ENCODE assay signal across 17 cellular contexts in the genomic region with DNA sequence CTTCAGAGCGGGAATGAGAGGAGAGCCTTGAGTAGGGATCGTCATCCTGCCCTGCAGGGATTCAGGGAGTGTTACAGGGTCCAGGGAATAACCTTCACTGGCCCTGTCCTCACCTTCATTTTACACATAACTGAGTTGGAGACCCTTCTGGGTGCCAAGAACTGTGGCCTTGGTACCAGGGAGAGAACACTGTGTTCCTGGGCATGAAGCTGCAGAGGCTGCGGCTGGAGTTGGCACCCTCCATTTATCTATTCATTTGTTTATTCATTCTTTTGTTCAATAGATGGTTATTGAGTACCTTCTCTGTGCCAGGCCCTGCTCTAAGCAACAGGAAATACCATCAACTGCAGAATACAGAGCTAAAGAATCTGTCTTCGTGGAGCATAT. TPM values are rescaled to one million over a fixed set of nuclear protein-coding genes. Genes with fewer than 3 reads are reported as not detected.
DNase-seq lines count a peak whose midpoint lies in the region; ATAC-seq, FAIRE-seq and TF ChIP-seq lines count a peak whose summit lies in the region.
"Had no signal": no experiment of that assay in that cellular context is flagged by ENCODE, and none has a peak within 500 bp of the region (broad histone marks: within the 10 kb centered on the region; RNA-seq: fewer than 3 reads in every experiment).

No MANE protein-coding gene starts in this region.

- no peaks in the 10 kb centered on the region for H3K9me3 Mint-ChIP-seq in HFFc6
- H3K9me3 Mint-ChIP-seq: T-helper 2 cell treated with Interferon-gamma antibody and Interleukin-4, amounts not matched to agents 5 μg/mL and 100 μg/mL, for 36 hours had no signal

- H3K4me2 ChIP-seq in HepG2 (ENCODE audit: low read depth, low read length) (no peak overlapping the region), skeletal muscle satellite cell (ENCODE audit: low read length) (peak overlapping the region; percentile 1)

- no peak for TF ChIP-seq CTCF in HFFc6 (IDR thresholded peaks at IDR 0.05)
- TF ChIP-seq CTCF in HepG2 (CRISPR knock-in tag; IDR thresholded peaks at IDR 0.05) = no peak
- TF ChIP-seq CTCF in foreskin keratinocyte (conservative IDR thresholded peaks at IDR 0.05) = no peak

- peaks cover 9% of the 10 kb centered on the region for H3K36me3 Mint-ChIP-seq in HFFc6 (ENCODE audit: low read depth)

- POLR2A ChIA-PET in HepG2 (lab: Yijun Ruan, JAX) = interaction anchor here (1.0 to 19.8 kb wide), 5 partner anchors 11 to 78 kb away, joined by 3 to 839 read pairs (median 58); partner anchors contain the start of gene LUC7L3

- peaks cover 1% of the 10 kb centered on the region for H3K27me3 Mint-ChIP-seq in HFFc6 (ENCODE audit: insufficient read depth)

- WGBS in HepG2 (ENCODE audit: low lambda C conversion rate) = 87% methylated on average over 4 of the region's 4 CpGs

- TF ChIP-seq POLR2A in HepG2 (IDR thresholded peaks at IDR 0.05; ENCODE audit: insufficient read depth in 1 of 2, low read depth in 2 of 2, low read length in 2 of 2) = no peak

- H3K9ac ChIP-seq in HepG2 (ENCODE audit: insufficient read depth, low read depth, low read length) (no peak overlapping the region), skeletal muscle satellite cell (ENCODE audit: low read depth, low read length) (peak overlapping the region; percentile 1)

- CTCF ChIA-PET in HepG2 (lab: Yijun Ruan, JAX; ENCODE audit: low intra/inter-chr PET ratio, low total read pairs) = no interaction called here

- DNase-seq in HFFc6 = no peak
- DNase-seq in SJCRH30 = no peak
- no peak for DNase-seq in HepG2 (ENCODE audit: low spot score)
- no peak for DNase-seq in GOT3 (lab: John Stamatoyannopoulos, UW)
- no peak for DNase-seq in HUDEP-2 (lab: John Stamatoyannopoulos, UW; ENCODE audit: unreplicated experiment in 76 of 76)
- DNase-seq in foreskin keratinocyte = no peak
- DNase-seq: activated CD4-positive, CD25-positive, alpha-beta regulatory T cell treated with anti-CD3 and anti-CD28 coated beads, Interleukin-2, amount 50 U/mL, for 72 hours; activated gamma-delta T cell; DMS53; lower lobe of right lung; NCI-H2081 treated with DMSO at 0.1 percent for 48 hours; NCI-H774; thyroid gland had no signal

- no TSS peak for BruUV-seq in HepG2 (replicated peaks; lab: Mats Ljungman, UMichigan)

- H3K9me3 ChIP-seq in SJCRH30 (replicated peaks) (no peaks in the 10 kb centered on the region), HepG2 (ENCODE audit: low read length) (no peaks in the 10 kb centered on the region), skeletal muscle satellite cell (replicated peaks; ENCODE audit: low read length) (no peaks in the 10 kb centered on the region)
- H3K9me3 ChIP-seq: lower lobe of right lung, thyroid gland had no signal

- FAIRE-seq in HepG2 (lab: Jason Lieb, UNC) = no peak
- FAIRE-seq: frontal cortex, HTR-8/SVneo had no signal

- H2AFZ ChIP-seq in HepG2 (ENCODE audit: low read length) = no peak overlapping the region

- H3K27me3 ChIP-seq in SJCRH30 = no peaks in the 10 kb centered on the region
- H3K27me3 ChIP-seq in HepG2 (ENCODE audit: control insufficient read depth in 1 of 2, insufficient read depth in 2 of 2, low read length in 2 of 2) = no peaks in the 10 kb centered on the region
- H3K27me3 ChIP-seq in skeletal muscle satellite cell (ENCODE audit: control insufficient read depth, insufficient read depth, low read length) = no peaks in the 10 kb centered on the region
- no peaks in the 10 kb centered on the region for H3K27me3 ChIP-seq in foreskin keratinocyte
- H3K27me3 ChIP-seq: thyroid gland had no signal

- H3K4me3 ChIP-seq in SJCRH30 (no peak overlapping the region), HepG2 (replicated peaks in 1 of 3; ENCODE audit: insufficient read depth in 1 of 3, low read depth in 2 of 3, low read length in 3 of 3) (no peak overlapping the region), skeletal muscle satellite cell (ENCODE audit: low read length) (no peak overlapping the region)
- H3K4me3 ChIP-seq: lower lobe of right lung, thyroid gland had no signal

- H3K79me2 ChIP-seq in HepG2 (ENCODE audit: insufficient read depth, low read length) = peaks cover 6% of the 10 kb centered on the region

- peaks cover 47% of the 10 kb centered on the region for H3K4me1 ChIP-seq in SJCRH30
- H3K4me1 ChIP-seq in HepG2 (ENCODE audit: insufficient read depth, low read length) = peaks cover 99% of the 10 kb centered on the region
- peaks cover 51% of the 10 kb centered on the region for H3K4me1 ChIP-seq in skeletal muscle satellite cell (ENCODE audit: control insufficient read depth, insufficient read depth, low read length)
- H3K4me1 ChIP-seq in foreskin keratinocyte = peaks cover 40% of the 10 kb centered on the region

- H4K20me1 ChIP-seq in HepG2 (ENCODE audit: insufficient read depth, low read length) = no peaks in the 10 kb centered on the region

- in situ Hi-C loops in HepG2 (cut with HindIII; ENCODE audit: extremely low pct_ligation_motif_present, low pct_unique_long_range_greater_than_20kb) = no loop called here

- TF ChIP-seq EP300 in HepG2 (IDR thresholded peaks at IDR 0.05; ENCODE audit: low read depth in 2 of 2, low read length in 2 of 2) = no peak
- TF ChIP-seq EP300 in HepG2 (CRISPR knock-in tag; IDR thresholded peaks at IDR 0.05; ENCODE audit: borderline replicate concordance) = no peak

- H3K27ac ChIP-seq in SJCRH30 (peak overlapping the region; percentile 90), HepG2 (ENCODE audit: extremely low read length, insufficient read depth, low read length) (peak overlapping the region; percentile 41), foreskin keratinocyte (no peak overlapping the region)
- H3K27ac ChIP-seq: lower lobe of right lung, thyroid gland had no signal

- no peak overlapping the region for H3K4me3 Mint-ChIP-seq in HFFc6
- H3K4me3 Mint-ChIP-seq: T-helper 2 cell treated with Interferon-gamma antibody and Interleukin-4, amounts not matched to agents 5 μg/mL and 100 μg/mL, for 36 hours had no signal

- intact Hi-C loops in HepG2 (cut with micrococcal nuclease; ENCODE audit: unreplicated experiment) = no loop called here

- H3K27ac Mint-ChIP-seq in HFFc6 = peak overlapping the region; percentile 91
- H3K27ac Mint-ChIP-seq: T-helper 2 cell treated with Interferon-gamma antibody and Interleukin-4, amounts not matched to agents 5 μg/mL and 100 μg/mL, for 36 hours had no signal

- H3K4me1 Mint-ChIP-seq in HFFc6 (ENCODE audit: low read depth) = peaks cover 66% of the 10 kb centered on the region

- no peaks in the 10 kb centered on the region for H3K36me3 ChIP-seq in SJCRH30
- 0 out of 5 replicates have a peak, but pooled peaks cover 0 to 4% of the 10 kb centered on the region in 2 experiments for H3K36me3 ChIP-seq in HepG2 (replicated peaks in 1 of 2; ENCODE audit: control insufficient read depth in 1 of 2, insufficient read depth in 2 of 2, low read length in 2 of 2)
- H3K36me3 ChIP-seq in skeletal muscle satellite cell (ENCODE audit: insufficient read depth, low read length) = peaks cover 21% of the 10 kb centered on the region
- H3K36me3 ChIP-seq: lower lobe of right lung, thyroid gland had no signal

- ATAC-seq in HepG2 (no peak), foreskin keratinocyte (no peak)

- no peak for TF ChIP-seq RAD21 in HepG2 (CRISPR knock-in tag; IDR thresholded peaks at IDR 0.05)

TF ChIP-seq in HepG2, 621 proteins besides CTCF, POLR2A, EP300 and RAD21 (continues in another document):
- no peak for TF ChIP-seq KDM5B (CRISPR knock-in tag; IDR thresholded peaks at IDR 0.05; ENCODE audit: borderline replicate concordance)
- TF ChIP-seq PRMT3 (CRISPR knock-in tag; IDR thresholded peaks at IDR 0.05; ENCODE audit: borderline replicate concordance, low read depth) = no peak
- peak; percentile 3; the same call in 1 of the 2 replicates for TF ChIP-seq HNF1B (CRISPR knock-in tag; IDR thresholded peaks at IDR 0.05)

RNA-seq across cellular contexts. Expression of gene ABCC3, which starts 6.7 kb away (rescaled TPM):
- total RNA-seq in HFFc6 (2021; fragmentation: NEBNext Ultra II Directional; extraction: Animal tissue kit (Norgen Biotek cat#: 25700)) = 10 to 100 TPM; 18.4 to 23.6 (median 21.3) TPM
- total RNA-seq in SJCRH30 (2014; rRNA removed; shearing (Covaris generic)) = 0.10 and 0.16 TPM in 2 replicates
- 18.0 and 25.2 TPM in 2 replicates for total RNA-seq in HepG2 (2016; rRNA removed; fragmentation: Illumina TruSeq; extraction: Trizol)
- 13.3 and 13.8 TPM in 2 replicates for total RNA-seq in HepG2 (2016; cell fraction: cytosol; rRNA removed; fragmentation: Illumina TruSeq; extraction: Trizol; ENCODE audit: low read depth)
- total RNA-seq in HepG2 (2016; cell fraction: insoluble cytoplasmic fraction; rRNA removed; fragmentation: Illumina TruSeq; extraction: Trizol) = 14.4 and 28.1 TPM in 2 replicates
- total RNA-seq in HepG2 (2016; cell fraction: membrane; rRNA removed; fragmentation: Illumina TruSeq; extraction: Trizol) = 23.1 and 25.2 TPM in 2 replicates
- total RNA-seq in HepG2 (2016; cell fraction: nucleus; rRNA removed; fragmentation: Illumina TruSeq; extraction: Trizol) = 38.6 and 38.7 TPM in 2 replicates
- 50.5 and 50.7 TPM in 2 replicates for polyA plus RNA-seq in HepG2 (2011; rRNA removed)
- 19.0 and 24.0 TPM in 2 replicates for polyA plus RNA-seq in HepG2 (2011; cell fraction: cytosol; rRNA removed)
- polyA plus RNA-seq in HepG2 (2011; cell fraction: nucleus; rRNA removed) = 331 and 391 TPM in 2 replicates
- 15.7 and 38.4 TPM in 2 replicates for polyA plus RNA-seq in HepG2 (2012)
- 15.1 and 15.9 TPM in 2 replicates for polyA plus RNA-seq in HepG2 (2016; cell fraction: cytosol; fragmentation: Illumina TruSeq; extraction: Trizol; ENCODE audit: low read depth)
- 17.3 and 21.5 TPM in 2 replicates for polyA plus RNA-seq in HepG2 (2016; cell fraction: insoluble cytoplasmic fraction; fragmentation: Illumina TruSeq; extraction: Trizol; ENCODE audit: low read depth)
- polyA plus RNA-seq in HepG2 (2016; cell fraction: membrane; fragmentation: Illumina TruSeq; extraction: Trizol; ENCODE audit: low read depth) = 23.7 and 24.5 TPM in 2 replicates
- 84.3 and 87.4 TPM in 2 replicates for polyA plus RNA-seq in HepG2 (2016; cell fraction: nucleus; fragmentation: Illumina TruSeq; extraction: Trizol; ENCODE audit: insufficient read depth, low read depth)
- polyA minus RNA-seq in HepG2 (2011; rRNA and poly(A)+ RNA removed; ENCODE audit: low replicate concordance) = 73.4 and 78.1 TPM in 2 replicates
- 10.9 and 17.8 TPM in 2 replicates for polyA minus RNA-seq in HepG2 (2011; cell fraction: cytosol; rRNA and poly(A)+ RNA removed)
- 61.9 and 63.1 TPM in 2 replicates for polyA minus RNA-seq in HepG2 (2011; cell fraction: nucleus; rRNA and poly(A)+ RNA removed)
- total RNA-seq in skeletal muscle satellite cell (2012; rRNA removed) = 26.0 and 38.0 TPM in 2 replicates
- 22.5 and 28.4 TPM in 2 replicates for total RNA-seq in foreskin keratinocyte
- polyA plus RNA-seq in foreskin keratinocyte = 19.7 and 24.1 TPM in 2 replicates
- total RNA-seq: frontal cortex had no signal

Comparison
In these comparisons a context has a peak if more than half of its experiments do, and no peak if none do; other contexts are left out.
1. RNA of gene ABCC3, which starts 6.7 kb away (total RNA-seq): 13.3 to 38.7 TPM in HepG2, 22.5 to 28.4 TPM in foreskin keratinocyte and 18.4 to 23.6 TPM in HFFc6; 0.10 to 0.16 TPM in SJCRH30; every median in the first group is over 10 times any median in the second.